Comparison of ENCODE assay signal across 1 cellular context in the genomic region with DNA sequence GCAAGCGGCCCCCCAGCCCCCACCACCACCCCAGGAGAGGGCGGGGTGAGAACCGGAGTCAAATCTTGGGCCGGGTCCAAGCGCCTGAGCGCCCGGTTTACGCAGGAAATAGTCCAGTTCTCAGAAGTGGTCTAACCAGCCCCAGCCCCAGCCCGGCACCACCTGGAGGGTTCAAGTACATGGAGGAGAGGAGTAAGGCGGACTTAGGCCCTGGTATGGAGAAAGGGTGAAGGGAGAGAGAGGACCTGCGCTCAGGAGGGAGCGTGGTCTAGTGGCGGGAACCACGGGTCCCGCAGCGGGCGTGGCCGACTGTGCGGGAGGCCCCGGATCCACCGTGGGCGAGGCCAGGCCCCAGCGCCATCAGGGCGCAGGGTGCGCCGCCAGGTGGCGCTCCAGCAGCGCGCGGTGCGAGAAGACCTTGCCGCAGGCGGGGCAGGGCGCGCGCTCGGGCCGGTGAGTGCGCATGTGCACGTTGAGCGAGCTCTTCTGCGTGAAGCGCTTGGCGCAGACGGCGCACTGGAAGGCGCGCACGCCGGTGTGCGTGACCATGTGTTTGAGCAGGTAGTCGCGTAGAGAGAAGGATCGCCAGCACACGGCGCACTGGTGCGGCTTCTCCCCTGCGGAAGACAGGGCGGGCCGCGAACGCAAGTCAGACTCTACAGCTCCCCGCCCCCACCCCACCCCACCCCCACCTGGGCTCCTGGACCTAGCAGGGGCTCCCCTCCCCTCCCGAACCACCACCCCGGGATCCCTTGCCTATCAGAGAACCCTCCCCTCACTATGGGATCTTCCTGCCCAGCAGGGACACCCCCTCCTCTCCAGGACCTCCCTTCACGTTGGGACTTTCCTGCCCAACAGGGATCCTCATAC.
A peak's percentile ranks its signal among the peaks of the same experiment; 100 is the strongest.
TF ChIP-seq lines count a peak whose summit lies in the region.

No MANE protein-coding gene starts in this region.

TF ChIP-seq in H1, 55 proteins besides CTCF, POLR2A, EP300 and RAD21 (continues in another document):
- peak in 1 of 2 experiments; percentile 35; a peak in 1 of 4 replicates for TF ChIP-seq SIN3A (conservative IDR thresholded peaks at IDR 0.05 in 1 of 2, IDR thresholded peaks at IDR 0.05 in 1 of 2; ENCODE audit: low read depth in 1 of 2, low read length in 2 of 2)
- no peak for TF ChIP-seq KDM5A (IDR thresholded peaks at IDR 0.05; ENCODE audit: low read length)
- TF ChIP-seq HDAC6 (IDR thresholded peaks at IDR 0.05; ENCODE audit: low read depth, low read length): no peak
- TF ChIP-seq SRF (IDR thresholded peaks at IDR 0.05; ENCODE audit: low read depth, low read length): no peak
- TF ChIP-seq NANOG (IDR thresholded peaks at IDR 0.05; ENCODE audit: insufficient read depth, low read depth, low read length, poor library complexity, severe bottlenecking): no peak
- no peak for TF ChIP-seq CBX5 (IDR thresholded peaks at IDR 0.05; ENCODE audit: low read depth, low read length)
- 0 out of 2 replicates have a peak, but pooled peaks have one; percentile 60 for TF ChIP-seq GABPA (IDR thresholded peaks at IDR 0.05; ENCODE audit: borderline replicate concordance, insufficient read depth, low read length)
- no peak for TF ChIP-seq RNF2 (IDR thresholded peaks at IDR 0.05; ENCODE audit: borderline replicate concordance, low read depth, low read length, missing control alignments, poor library complexity, severe bottlenecking)
- TF ChIP-seq POLR2AphosphoS5 (IDR thresholded peaks at IDR 0.05; ENCODE audit: low read depth, low read length): peak; percentile 95
- TF ChIP-seq MAFK (IDR thresholded peaks at IDR 0.05; ENCODE audit: low read depth, low read length): no peak; the same call in 1 of the 2 replicates
- peak; percentile 71 for TF ChIP-seq NRF1 (IDR thresholded peaks at IDR 0.05; ENCODE audit: low read depth, low read length)
- 0 out of 2 replicates have a peak, but pooled peaks have one; percentile 13 for TF ChIP-seq EGR1 (IDR thresholded peaks at IDR 0.05; ENCODE audit: borderline replicate concordance, low read depth, low read length)
- peak; percentile 61; the same call in 1 of the 2 replicates for TF ChIP-seq TEAD4 (IDR thresholded peaks at IDR 0.05; ENCODE audit: low read depth, low read length)
- TF ChIP-seq, protein P1, sequence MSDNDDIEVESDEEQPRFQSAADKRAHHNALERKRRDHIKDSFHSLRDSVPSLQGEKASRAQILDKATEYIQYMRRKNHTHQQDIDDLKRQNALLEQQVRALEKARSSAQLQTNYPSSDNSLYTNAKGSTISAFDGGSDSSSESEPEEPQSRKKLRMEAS (IDR thresholded peaks at IDR 0.05): peak; percentile 94
- no peak for TF ChIP-seq RBBP5 (IDR thresholded peaks at IDR 0.05; ENCODE audit: borderline replicate concordance, low read depth, low read length)
- no peak for TF ChIP-seq BRCA1 (IDR thresholded peaks at IDR 0.05; ENCODE audit: low read depth, low read length)
- peak; percentile 80; the same call in 1 of the 2 replicates for TF ChIP-seq CREB1 (IDR thresholded peaks at IDR 0.05)
- TF ChIP-seq GTF2F1 (IDR thresholded peaks at IDR 0.05; ENCODE audit: borderline replicate concordance, low read depth, low read length): no peak
- TF ChIP-seq SP1 (IDR thresholded peaks at IDR 0.05; ENCODE audit: low read depth, low read length): no peak
- no peak for TF ChIP-seq ZNF274 (IDR thresholded peaks at IDR 0.05; ENCODE audit: borderline replicate concordance, extremely low read depth, low read length)
- TF ChIP-seq SIRT6 (IDR thresholded peaks at IDR 0.05; ENCODE audit: low read length): no peak
- TF ChIP-seq TBP (IDR thresholded peaks at IDR 0.05; ENCODE audit: low read depth, low read length): peak; percentile 60; the same call in 1 of the 2 replicates
- TF ChIP-seq TAF7 (optimal IDR thresholded peaks at IDR 0.05; ENCODE audit: borderline replicate concordance, low read depth, low read length): peak; percentile 66
- no peak for TF ChIP-seq CTBP2 (IDR thresholded peaks at IDR 0.05; ENCODE audit: borderline replicate concordance, insufficient read depth, insufficient read length, low read length)
- TF ChIP-seq PHF8 (conservative IDR thresholded peaks at IDR 0.05; ENCODE audit: low read depth, low read length): 0 out of 2 replicates have a peak, but pooled peaks have one; percentile 16
- no peak for TF ChIP-seq SUZ12 (IDR thresholded peaks at IDR 0.05; ENCODE audit: low read length)
- TF ChIP-seq TCF12 (IDR thresholded peaks at IDR 0.05; ENCODE audit: low read depth, low read length): no peak
- no peak for TF ChIP-seq CHD1 (IDR thresholded peaks at IDR 0.05; ENCODE audit: low read depth, low read length)
- TF ChIP-seq RFX5 (IDR thresholded peaks at IDR 0.05; ENCODE audit: borderline replicate concordance, low read depth, low read length): no peak
- peak; percentile 75 for TF ChIP-seq TAF1 (IDR thresholded peaks at IDR 0.05; ENCODE audit: low read depth, low read length)
- no peak for TF ChIP-seq JUN (IDR thresholded peaks at IDR 0.05; ENCODE audit: low read depth, low read length)
- no peak for TF ChIP-seq SIX5 (IDR thresholded peaks at IDR 0.05; ENCODE audit: low read depth, low read length)
- TF ChIP-seq SP4 (IDR thresholded peaks at IDR 0.05; ENCODE audit: low read length): no peak; the same call in 1 of the 2 replicates
- no peak for TF ChIP-seq POU5F1 (IDR thresholded peaks at IDR 0.05; ENCODE audit: low read depth, low read length)
- peak; percentile 75 for TF ChIP-seq E2F6 (IDR thresholded peaks at IDR 0.05)
- 0 out of 4 replicates have a peak, but pooled peaks of 1 of the 2 experiments have one; percentile 6 for TF ChIP-seq HDAC2 (IDR thresholded peaks at IDR 0.05; ENCODE audit: borderline replicate concordance in 1 of 2, low read depth in 2 of 2, low read length in 2 of 2)
- TF ChIP-seq ASH2L (IDR thresholded peaks at IDR 0.05; ENCODE audit: low read length): peak; percentile 42
- no peak for TF ChIP-seq ATF2 (IDR thresholded peaks at IDR 0.05; ENCODE audit: low read length)
- no peak for TF ChIP-seq JUND (IDR thresholded peaks at IDR 0.05; ENCODE audit: low read length)
- no peak for TF ChIP-seq CEBPB (IDR thresholded peaks at IDR 0.05; ENCODE audit: low read depth, low read length)
- TF ChIP-seq YY1 (IDR thresholded peaks at IDR 0.05; ENCODE audit: low read depth, low read length): peak; percentile 84
- TF ChIP-seq FOSL1 (IDR thresholded peaks at IDR 0.05; ENCODE audit: insufficient read depth, low read depth, low read length): peak; percentile 77; the same call in 1 of the 2 replicates
- TF ChIP-seq KDM4A (IDR thresholded peaks at IDR 0.05; ENCODE audit: low read depth, low read length, severe bottlenecking): peak; percentile 38
- TF ChIP-seq EZH2 (IDR thresholded peaks at IDR 0.05; ENCODE audit: low read depth, low read length, severe bottlenecking): no peak
- TF ChIP-seq KDM1A (IDR thresholded peaks at IDR 0.05; ENCODE audit: borderline replicate concordance, low read length): no peak
- TF ChIP-seq, protein P2, sequence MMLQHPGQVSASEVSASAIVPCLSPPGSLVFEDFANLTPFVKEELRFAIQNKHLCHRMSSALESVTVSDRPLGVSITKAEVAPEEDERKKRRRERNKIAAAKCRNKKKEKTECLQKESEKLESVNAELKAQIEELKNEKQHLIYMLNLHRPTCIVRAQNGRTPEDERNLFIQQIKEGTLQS (IDR thresholded peaks at IDR 0.05; ENCODE audit: insufficient read depth, low read depth, low read length): no peak
- no peak for TF ChIP-seq CBX8 (IDR thresholded peaks at IDR 0.05; ENCODE audit: borderline replicate concordance, low read depth, low read length)
- TF ChIP-seq CHD2 (IDR thresholded peaks at IDR 0.05; ENCODE audit: low read length): 0 out of 2 replicates have a peak, but pooled peaks have one; percentile 58
- no peak for TF ChIP-seq SP2 (IDR thresholded peaks at IDR 0.05; ENCODE audit: low read length)
- no peak for TF ChIP-seq CHD7 (IDR thresholded peaks at IDR 0.05; ENCODE audit: insufficient replicate concordance, low read length)
- peak; percentile 58; the same call in 1 of the 2 replicates for TF ChIP-seq BACH1 (IDR thresholded peaks at IDR 0.05; ENCODE audit: low read length)
- no peak for TF ChIP-seq BCL11A (IDR thresholded peaks at IDR 0.05; ENCODE audit: low read depth in 2 of 2, low read length in 2 of 2)
- TF ChIP-seq RXRA (IDR thresholded peaks at IDR 0.05; ENCODE audit: insufficient read depth, low read depth, low read length): 0 out of 2 replicates have a peak, but pooled peaks have one; percentile 5
